Comparison of ENCODE assay signal across 8 cellular contexts in the genomic region with DNA sequence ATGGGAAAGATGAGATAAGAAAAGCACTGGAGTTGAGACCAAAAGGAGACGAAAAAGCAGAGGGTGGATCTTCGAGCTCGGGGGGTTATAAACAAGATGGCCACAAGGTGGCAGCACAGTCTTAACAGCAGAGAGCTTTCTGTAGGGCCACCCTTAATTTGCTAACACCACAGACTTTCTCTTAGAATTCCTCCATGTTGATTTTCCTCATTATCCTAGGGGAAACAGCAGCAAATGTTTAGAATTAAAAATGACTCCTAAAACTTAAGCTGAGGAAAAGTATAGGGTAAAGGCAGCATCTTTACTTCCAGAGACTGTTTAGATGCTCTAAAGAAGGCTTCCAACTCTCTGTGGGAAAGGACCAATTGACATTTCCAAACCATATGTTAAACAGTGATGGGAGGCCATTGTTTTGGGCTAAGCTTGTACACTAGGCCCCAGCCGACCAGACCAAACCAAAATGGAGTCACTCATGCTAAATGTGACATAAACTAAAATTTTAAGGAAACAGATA. TPM values are rescaled to one million over a fixed set of nuclear protein-coding genes. Genes with fewer than 3 reads are reported as not detected.
DNase-seq lines count a peak whose midpoint lies in the region; ATAC-seq and TF ChIP-seq lines count a peak whose summit lies in the region.

No MANE protein-coding gene starts in this region.

- H3K79me2 ChIP-seq in DOHH2 (ENCODE audit: control insufficient read depth, low read length) (no peaks in the 10 kb centered on the region), smooth muscle cell (ENCODE audit: low read depth) (no peaks in the 10 kb centered on the region)

- no peak overlapping the region for H3K9ac ChIP-seq in smooth muscle cell (ENCODE audit: low read depth)

- H2AFZ ChIP-seq in smooth muscle cell (ENCODE audit: low read depth) = peak overlapping the region; percentile 33

- no peak overlapping the region for H3K4me3 ChIP-seq in DOHH2 (ENCODE audit: low read length)
- no peak overlapping the region for H3K4me3 ChIP-seq in astrocyte of the spinal cord (ENCODE audit: low read depth, low read length)
- H3K4me3 ChIP-seq in smooth muscle cell = no peak overlapping the region

- in situ Hi-C loops in astrocyte of the spinal cord (cut with HindIII; ENCODE audit: low sequenced_read_pairs) = no loop called here

- H3K9me2 ChIP-seq in DOHH2 (replicated peaks; ENCODE audit: control insufficient read depth, low read length) = no peaks in the 10 kb centered on the region

- peak; percentile 62 for ATAC-seq in HG02571 (IDR thresholded peaks at IDR 0.05; ENCODE audit: unreplicated experiment)
- ATAC-seq in GM19463 (IDR thresholded peaks at IDR 0.05; ENCODE audit: unreplicated experiment) = no peak

- H3K9me3 ChIP-seq in DOHH2 (ENCODE audit: control insufficient read depth, insufficient read depth, low read length) (no peaks in the 10 kb centered on the region), smooth muscle cell (replicated peaks; ENCODE audit: low read depth) (no peaks in the 10 kb centered on the region)

- H3K4me1 ChIP-seq in DOHH2 (ENCODE audit: control insufficient read depth, low read length) = peaks cover 13% of the 10 kb centered on the region
- H3K4me1 ChIP-seq in smooth muscle cell (ENCODE audit: low read depth) = no peaks in the 10 kb centered on the region

- H3K27ac ChIP-seq in DOHH2 (ENCODE audit: low read depth, low read length) (no peak overlapping the region), smooth muscle cell (ENCODE audit: low read depth) (no peak overlapping the region)

- H3F3A ChIP-seq in DOHH2 (ENCODE audit: control insufficient read depth, insufficient read depth) (no peaks in the 10 kb centered on the region), smooth muscle cell (ENCODE audit: low read depth) (no peaks in the 10 kb centered on the region)

- TF ChIP-seq CTCF in DOHH2 (IDR thresholded peaks at IDR 0.05; ENCODE audit: low read depth, low read length, poor library complexity, severe bottlenecking) (peak; percentile 83), astrocyte of the spinal cord (IDR thresholded peaks at IDR 0.05; ENCODE audit: low read depth, low read length) (peak; percentile 78), smooth muscle cell (IDR thresholded peaks at IDR 0.05; ENCODE audit: borderline replicate concordance, insufficient read depth, poor library complexity, severe bottlenecking) (peak; percentile 87)

- DNase-seq in NCI-H2029 (lab: John Stamatoyannopoulos, UW) (peak; percentile 55), T1000 (lab: John Stamatoyannopoulos, UW) (peak; percentile 70), astrocyte of the spinal cord (ENCODE audit: low read depth, low spot score) (peak; percentile 79), hippocampal formation (lab: John Stamatoyannopoulos, UW) (peak; percentile 51 to 92), smooth muscle cell (lab: John Stamatoyannopoulos, UW; ENCODE audit: unreplicated experiment) (peak; percentile 22)

- H3K36me3 ChIP-seq in DOHH2 (ENCODE audit: control insufficient read depth, low read length) (no peaks in the 10 kb centered on the region), smooth muscle cell (ENCODE audit: low read depth) (no peaks in the 10 kb centered on the region)

- H3K27me3 ChIP-seq in DOHH2 (ENCODE audit: control insufficient read depth, low read length) (0 out of 2 replicates have a peak, but pooled peaks cover 2% of the 10 kb centered on the region), smooth muscle cell (ENCODE audit: low read depth) (no peaks in the 10 kb centered on the region)

- WGBS in smooth muscle cell (ENCODE audit: low lambda C conversion rate) = 15% methylated on average over 4 of the region's 4 CpGs

- H4K20me1 ChIP-seq in DOHH2 (ENCODE audit: control insufficient read depth, insufficient read depth, low read depth, low read length) = no peaks in the 10 kb centered on the region
- H4K20me1 ChIP-seq in smooth muscle cell (ENCODE audit: low read depth) = no peaks in the 10 kb centered on the region

- no peak overlapping the region for H3K4me2 ChIP-seq in DOHH2 (ENCODE audit: low read length)
- H3K4me2 ChIP-seq in smooth muscle cell = no peak overlapping the region

RNA-seq across cellular contexts. Expression of a gene that starts 2.5 kb away (rescaled TPM):
- not detected in 2 replicates for total RNA-seq in smooth muscle cell
- polyA plus RNA-seq in smooth muscle cell = not detected in 2 replicates

RNA-seq across cellular contexts. Expression of a gene that starts 20.0 kb away (rescaled TPM):
- 188 and 195 TPM in 2 replicates for total RNA-seq in smooth muscle cell
- 196 and 205 TPM in 2 replicates for polyA plus RNA-seq in smooth muscle cell

Comparison
In these comparisons a context has a peak if more than half of its experiments do, and no peak if none do; other contexts are left out.
1. DNase-seq: peak in every context shown above with its lines; median percentile 79 in astrocyte of the spinal cord; 72 in hippocampal formation; 70 in T1000; 55 in NCI-H2029; 22 in smooth muscle cell.